ENCODE assay signal across 1 cellular context in the genomic region with DNA sequence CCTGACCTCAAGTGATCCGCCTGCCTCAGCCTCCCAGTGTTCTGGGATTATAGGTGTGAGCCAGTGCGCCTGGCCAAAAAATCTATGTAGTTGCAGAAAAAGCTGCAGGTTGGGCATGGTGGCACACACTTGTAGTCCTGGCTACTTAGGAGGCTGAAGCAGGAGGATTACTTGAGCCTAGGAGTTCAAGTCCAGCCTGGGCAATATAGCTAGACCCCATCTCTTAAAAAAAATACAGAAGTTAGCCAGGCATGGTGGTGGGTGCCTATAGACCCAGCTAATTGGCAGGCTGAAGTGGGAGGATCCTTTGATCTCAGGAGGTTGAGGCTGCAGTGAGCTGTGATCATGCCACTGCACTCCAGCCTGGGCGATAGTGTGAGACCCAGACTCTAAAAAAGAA.
TF ChIP-seq lines count a peak whose summit lies in the region.

No MANE protein-coding gene starts in this region.

TF ChIP-seq in K562, 482 proteins besides CTCF, POLR2A, EP300 and RAD21:
- TF ChIP-seq, protein P1, sequence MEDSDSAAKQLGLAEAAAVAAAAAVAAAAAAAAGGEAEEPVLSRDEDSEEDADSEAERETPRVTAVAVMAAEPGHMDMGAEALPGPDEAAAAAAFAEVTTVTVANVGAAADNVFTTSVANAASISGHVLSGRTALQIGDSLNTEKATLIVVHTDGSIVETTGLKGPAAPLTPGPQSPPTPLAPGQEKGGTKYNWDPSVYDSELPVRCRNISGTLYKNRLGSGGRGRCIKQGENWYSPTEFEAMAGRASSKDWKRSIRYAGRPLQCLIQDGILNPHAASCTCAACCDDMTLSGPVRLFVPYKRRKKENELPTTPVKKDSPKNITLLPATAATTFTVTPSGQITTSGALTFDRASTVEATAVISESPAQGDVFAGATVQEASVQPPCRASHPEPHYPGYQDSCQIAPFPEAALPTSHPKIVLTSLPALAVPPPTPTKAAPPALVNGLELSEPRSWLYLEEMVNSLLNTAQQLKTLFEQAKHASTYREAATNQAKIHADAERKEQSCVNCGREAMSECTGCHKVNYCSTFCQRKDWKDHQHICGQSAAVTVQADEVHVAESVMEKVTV (CRISPR knock-in tag; IDR thresholded peaks at IDR 0.05), result no peak
- TF ChIP-seq KDM1A (IDR thresholded peaks at IDR 0.05) (no peak), ZNF121 (CRISPR knock-in tag; conservative IDR thresholded peaks at IDR 0.05) (peak; percentile 16; the same call in 1 of the 2 replicates)
